ENCODE assay signal across 23 cellular contexts in the genomic region with DNA sequence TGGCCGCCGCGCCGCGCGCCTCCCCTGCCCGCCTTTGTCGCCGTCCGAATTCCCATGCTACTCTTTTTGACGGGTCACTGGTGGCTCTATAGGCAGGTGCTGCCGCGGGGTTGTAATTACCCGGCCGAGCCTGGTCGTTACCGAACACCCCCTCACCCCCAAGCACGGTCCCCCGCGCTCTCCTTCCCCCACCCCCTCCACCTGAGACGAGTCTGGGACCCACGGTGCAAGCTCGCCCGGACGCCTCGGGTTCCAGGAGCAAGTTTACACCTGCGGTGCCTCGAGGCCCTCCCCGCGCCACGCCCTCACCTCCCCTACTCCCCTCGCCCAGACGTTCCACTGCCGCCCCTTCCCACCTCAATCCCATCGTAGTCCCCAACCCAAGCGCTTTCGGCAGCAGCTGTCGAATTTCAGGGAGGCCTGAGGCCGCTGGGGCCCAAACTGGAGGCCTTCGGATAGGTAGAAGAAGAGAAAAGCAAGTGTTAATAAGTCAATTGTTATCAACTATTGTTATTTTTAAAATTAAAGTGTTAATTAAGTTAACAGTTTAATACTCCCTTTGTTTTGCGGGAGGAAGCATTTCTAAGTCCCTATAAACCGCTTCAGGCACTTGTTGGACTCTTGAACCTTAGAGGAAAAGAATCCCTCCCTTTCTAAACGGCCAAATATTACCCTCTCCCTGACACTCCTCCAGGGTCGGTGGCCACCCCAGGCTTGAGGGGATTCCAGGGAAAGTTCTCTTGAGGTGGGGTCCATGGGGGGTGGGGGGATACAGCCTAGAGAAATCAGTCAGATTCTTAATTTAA. TPM values are rescaled to one million over a fixed set of nuclear protein-coding genes. Genes with fewer than 3 reads are reported as not detected.
A peak's percentile ranks its signal among the peaks of the same experiment; 100 is the strongest.
DNase-seq lines count a peak whose midpoint lies in the region; ATAC-seq, FAIRE-seq and TF ChIP-seq lines count a peak whose summit lies in the region.
"Had no signal": no experiment of that assay in that cellular context is flagged by ENCODE, and none has a peak within 500 bp of the region (broad histone marks: within the 10 kb centered on the region; RNA-seq: fewer than 3 reads in every experiment).

No MANE protein-coding gene starts in this region.

- H3K4me2 ChIP-seq in HepG2 (ENCODE audit: low read depth, low read length): no peak overlapping the region

- no peak overlapping the region for H3K4me3 ChIP-seq in HepG2 (replicated peaks in 1 of 3; ENCODE audit: insufficient read depth in 1 of 3, low read depth in 2 of 3, low read length in 3 of 3)
- no peak overlapping the region for H3K4me3 ChIP-seq in right lobe of liver
- H3K4me3 ChIP-seq in dorsolateral prefrontal cortex: peak overlapping the region in 45 of 59 donors; percentile 5 to 71 (median 55)
- peak overlapping the region; percentile 38 for H3K4me3 ChIP-seq in suprapubic skin
- no peak overlapping the region for H3K4me3 ChIP-seq in upper lobe of right lung
- H3K4me3 ChIP-seq: HAP-1 had no signal

- no peak for TF ChIP-seq EP300 in HepG2 (IDR thresholded peaks at IDR 0.05; ENCODE audit: low read depth in 2 of 2, low read length in 2 of 2)
- TF ChIP-seq EP300 in HepG2 (CRISPR knock-in tag; IDR thresholded peaks at IDR 0.05; ENCODE audit: borderline replicate concordance): no peak
- TF ChIP-seq EP300 in suprapubic skin (IDR thresholded peaks at IDR 0.05): no peak

- H3K27me3 ChIP-seq in HepG2 (ENCODE audit: control insufficient read depth in 1 of 2, insufficient read depth in 2 of 2, low read length in 2 of 2) (peaks cover 2 to 54% of the 10 kb centered on the region in 2 experiments; a peak in 4 of 5 replicates), right lobe of liver (peaks cover 5 to 36% of the 10 kb centered on the region in 2 donors), dorsolateral prefrontal cortex (peaks cover 5 to 86% (median 53%) of the 10 kb centered on the region in 45 donors), suprapubic skin (peaks cover 99% of the 10 kb centered on the region), upper lobe of right lung (peaks cover 100% of the 10 kb centered on the region)

- no peaks in the 10 kb centered on the region for H3K79me2 ChIP-seq in HepG2 (ENCODE audit: insufficient read depth, low read length)

- TF ChIP-seq RAD21 in HepG2 (CRISPR knock-in tag; IDR thresholded peaks at IDR 0.05): no peak

- CTCF ChIA-PET in HepG2 (lab: Yijun Ruan, JAX; ENCODE audit: low intra/inter-chr PET ratio, low total read pairs): no interaction called here

- no peak for TF ChIP-seq CTCF in HepG2 (CRISPR knock-in tag; IDR thresholded peaks at IDR 0.05)
- TF ChIP-seq CTCF in right lobe of liver (IDR thresholded peaks at IDR 0.05): no peak
- TF ChIP-seq CTCF in dorsolateral prefrontal cortex (IDR thresholded peaks at IDR 0.05 in 54 of 56, conservative IDR thresholded peaks at IDR 0.05 in 2 of 56; ENCODE audit: low read depth in 1 of 56, partially characterized antibody in 56 of 56): no peak
- TF ChIP-seq CTCF in suprapubic skin (IDR thresholded peaks at IDR 0.05): no peak
- no peak for TF ChIP-seq CTCF in upper lobe of right lung (IDR thresholded peaks at IDR 0.05)

- no peak overlapping the region for H2AFZ ChIP-seq in HepG2 (ENCODE audit: low read length)

- no peak for ATAC-seq in HepG2
- no peak for ATAC-seq in right lobe of liver
- no peak for ATAC-seq in naive B cell (ENCODE audit: low read depth in 2 of 2)
- no peak for ATAC-seq in GM19467 (IDR thresholded peaks at IDR 0.05; ENCODE audit: unreplicated experiment)
- ATAC-seq in upper lobe of right lung: no peak
- ATAC-seq: Panc1 had no signal

- 81% methylated on average over 43 of the region's 44 CpGs for WGBS in HepG2 (ENCODE audit: low lambda C conversion rate)
- WGBS in right lobe of liver (ENCODE audit: insufficient coverage, low coverage, low lambda C conversion rate, missing lambda C conversion rate): 17% methylated on average over 13 of the region's 44 CpGs
- 13% methylated on average over 44 of the region's 44 CpGs for WGBS in suprapubic skin

- intact Hi-C loops in HepG2 (cut with micrococcal nuclease; ENCODE audit: unreplicated experiment): no loop called here
- intact Hi-C loops in right lobe of liver (cut with DNase I): no loop called here
- intact Hi-C loops in dorsolateral prefrontal cortex (cut with DNase I): loop anchor here in 1 of 2 donors (5.0 to 10.0 kb wide), 2 partner anchors 53 to 95 kb away; partner anchors contain the start of gene SNX3
- intact Hi-C loops in upper lobe of right lung (cut with DNase I): no loop called here

- no peak overlapping the region for H3K27ac ChIP-seq in HepG2 (ENCODE audit: extremely low read length, insufficient read depth, low read length)
- no peak overlapping the region for H3K27ac ChIP-seq in right lobe of liver
- H3K27ac ChIP-seq in dorsolateral prefrontal cortex: peak overlapping the region in 31 of 59 donors; percentile 0 to 81 (median 54)
- H3K27ac ChIP-seq in suprapubic skin: no peak overlapping the region
- no peak overlapping the region for H3K27ac ChIP-seq in upper lobe of right lung

- peaks cover 19% of the 10 kb centered on the region for H3K4me1 ChIP-seq in HepG2 (ENCODE audit: insufficient read depth, low read length)
- H3K4me1 ChIP-seq in right lobe of liver: peaks cover 0 to 22% (median 0%) of the 10 kb centered on the region in 4 donors
- H3K4me1 ChIP-seq in suprapubic skin: peaks cover 57% of the 10 kb centered on the region
- H3K4me1 ChIP-seq in upper lobe of right lung: peaks cover 51% of the 10 kb centered on the region
- H3K4me1 ChIP-seq: HAP-1 had no signal

- H3K4me1 Mint-ChIP-seq in naive B cell: peaks cover 40 to 67% (median 59%) of the 10 kb centered on the region in 3 donors

- H3K36me3 ChIP-seq in HepG2 (replicated peaks in 1 of 2; ENCODE audit: control insufficient read depth in 1 of 2, insufficient read depth in 2 of 2, low read length in 2 of 2) (no peaks in the 10 kb centered on the region), right lobe of liver (no peaks in the 10 kb centered on the region), suprapubic skin (no peaks in the 10 kb centered on the region), upper lobe of right lung (no peaks in the 10 kb centered on the region)
- H3K36me3 ChIP-seq: HAP-1 had no signal

- no peak for TF ChIP-seq POLR2A in HepG2 (IDR thresholded peaks at IDR 0.05; ENCODE audit: insufficient read depth in 1 of 2, low read depth in 2 of 2, low read length in 2 of 2)
- no peak for TF ChIP-seq POLR2A in right lobe of liver (IDR thresholded peaks at IDR 0.05)
- TF ChIP-seq POLR2A in suprapubic skin (IDR thresholded peaks at IDR 0.05): no peak

- H3K9ac ChIP-seq in HepG2 (ENCODE audit: insufficient read depth, low read depth, low read length): no peak overlapping the region

- H3K9me3 ChIP-seq in HepG2 (ENCODE audit: low read length) (no peaks in the 10 kb centered on the region), right lobe of liver (no peaks in the 10 kb centered on the region), suprapubic skin (no peaks in the 10 kb centered on the region), upper lobe of right lung (no peaks in the 10 kb centered on the region)

- no peak for FAIRE-seq in HepG2 (lab: Jason Lieb, UNC)
- FAIRE-seq: urothelium cell line had no signal

- peaks cover 0 to 9% of the 10 kb centered on the region in 2 donors for H3K36me3 Mint-ChIP-seq in naive B cell
- H3K36me3 Mint-ChIP-seq: activated naive CD4-positive, alpha-beta T cell treated with anti-CD3 and anti-CD28 coated beads, Interleukin-2, amount 50 U/mL, for 24 hours had no signal

- peaks cover 0 to 10% (median 8%) of the 10 kb centered on the region in 7 donors for H3K9me3 Mint-ChIP-seq in naive B cell
- H3K9me3 Mint-ChIP-seq: activated CD4-positive, alpha-beta T cell treated with anti-CD3 and anti-CD28 coated beads, Interleukin-2, amount 10 ng/mL, durations not matched to agents 7 days and 5 days; activated naive CD4-positive, alpha-beta T cell treated with anti-CD3 and anti-CD28 coated beads, Interleukin-2, amount 50 U/mL, for 24 hours; CD4-positive, alpha-beta T cell had no signal

- DNase-seq in HepG2 (ENCODE audit: low spot score) (no peak), right lobe of liver (no peak), dorsolateral prefrontal cortex (no peak), naive B cell (no peak), suprapubic skin (ENCODE audit: low spot score in 2 of 2) (no peak), upper lobe of right lung (no peak), dermis blood vessel endothelial cell (no peak)
- DNase-seq: ACHN; activated CD4-positive, alpha-beta T cell treated with anti-CD3 and anti-CD28 coated beads, Interleukin-2, amount 10 ng/mL, durations not matched to agents 7 days and 5 days; CD4-positive, alpha-beta T cell; effector CD4-positive, alpha-beta T cell; Karpas-422; kidney glomerular epithelial cell; NCI-H1105; stimulated activated CD4-positive, alpha-beta T cell treated with anti-CD3 and anti-CD28 coated beads, Interleukin-12 subunit alpha, Interleukin-12 subunit beta, amount 100 ng/mL, for 4 hours; stimulated activated naive CD4-positive, alpha-beta T cell treated with Interleukin-2 at 50 U/mL for 16 hours had no signal

- no peaks in the 10 kb centered on the region for H4K20me1 ChIP-seq in HepG2 (ENCODE audit: insufficient read depth, low read length)

- no TSS peak for BruUV-seq in HepG2 (replicated peaks; lab: Mats Ljungman, UMichigan)

- peak overlapping the region in 6 of 8 donors; percentile 47 to 88 (median 78) for H3K4me3 Mint-ChIP-seq in naive B cell
- H3K4me3 Mint-ChIP-seq: activated CD4-positive, alpha-beta T cell treated with anti-CD3 and anti-CD28 coated beads, Interleukin-2, amount 10 ng/mL, durations not matched to agents 7 days and 5 days had no signal

- POLR2A ChIA-PET in HepG2 (lab: Yijun Ruan, JAX): no interaction called here

- H3K27ac Mint-ChIP-seq in naive B cell: peak overlapping the region in 2 of 6 donors; percentile 76 to 85
- H3K27ac Mint-ChIP-seq: activated naive CD4-positive, alpha-beta T cell treated with anti-CD3 and anti-CD28 coated beads, Interleukin-2, amount 50 U/mL, for 24 hours; CD4-positive, alpha-beta T cell had no signal

- in situ Hi-C loops in HepG2 (cut with HindIII; ENCODE audit: extremely low pct_ligation_motif_present, low pct_unique_long_range_greater_than_20kb): no loop called here

- H3K27me3 Mint-ChIP-seq in naive B cell: peaks cover 67 to 93% (median 84%) of the 10 kb centered on the region in 3 donors

RNA-seq across cellular contexts. Expression of gene NR2E1, which starts 4.2 kb away (rescaled TPM):
- total RNA-seq in HepG2 (2016; rRNA removed; fragmentation: Illumina TruSeq; extraction: Trizol): not detected in 2 replicates
- total RNA-seq in HepG2 (2016; cell fraction: cytosol; rRNA removed; fragmentation: Illumina TruSeq; extraction: Trizol; ENCODE audit: low read depth): not detected in 2 replicates
- total RNA-seq in HepG2 (2016; cell fraction: insoluble cytoplasmic fraction; rRNA removed; fragmentation: Illumina TruSeq; extraction: Trizol): not detected in 2 replicates
- total RNA-seq in HepG2 (2016; cell fraction: membrane; rRNA removed; fragmentation: Illumina TruSeq; extraction: Trizol): not detected in 2 replicates
- not detected in 2 replicates for total RNA-seq in HepG2 (2016; cell fraction: nucleus; rRNA removed; fragmentation: Illumina TruSeq; extraction: Trizol)
- polyA plus RNA-seq in HepG2 (2011; rRNA removed): not detected in 2 replicates
- not detected in 2 replicates for polyA plus RNA-seq in HepG2 (2011; cell fraction: cytosol; rRNA removed)
- not detected in 2 replicates for polyA plus RNA-seq in HepG2 (2011; cell fraction: nucleus; rRNA removed)
- polyA plus RNA-seq in HepG2 (2012): not detected in 2 replicates
- polyA plus RNA-seq in HepG2 (2016; cell fraction: cytosol; fragmentation: Illumina TruSeq; extraction: Trizol; ENCODE audit: low read depth): not detected in 2 replicates
- polyA plus RNA-seq in HepG2 (2016; cell fraction: insoluble cytoplasmic fraction; fragmentation: Illumina TruSeq; extraction: Trizol; ENCODE audit: low read depth): not detected in 2 replicates
- polyA plus RNA-seq in HepG2 (2016; cell fraction: membrane; fragmentation: Illumina TruSeq; extraction: Trizol; ENCODE audit: low read depth): not detected in 2 replicates
- not detected in 2 replicates for polyA plus RNA-seq in HepG2 (2016; cell fraction: nucleus; fragmentation: Illumina TruSeq; extraction: Trizol; ENCODE audit: insufficient read depth, low read depth)
- not detected in 2 replicates for polyA minus RNA-seq in HepG2 (2011; rRNA and poly(A)+ RNA removed; ENCODE audit: low replicate concordance)
- not detected in 2 replicates for polyA minus RNA-seq in HepG2 (2011; cell fraction: cytosol; rRNA and poly(A)+ RNA removed)
- polyA minus RNA-seq in HepG2 (2011; cell fraction: nucleus; rRNA and poly(A)+ RNA removed): not detected in 2 replicates
- total RNA-seq in right lobe of liver: not detected
- 10 to 100 TPM in 109 of 120 experiments, 1 to 10 TPM in 11; 5.0 to 64.6 (median 15.3) TPM for total RNA-seq in dorsolateral prefrontal cortex
- polyA plus RNA-seq in naive B cell (ENCODE audit: low read depth in 6 of 6): not detected
- total RNA-seq in suprapubic skin: under 1 TPM in 1 of 4 donors, not detected in 3; 0.38 TPM
- not detected for total RNA-seq in upper lobe of right lung
- not detected in 2 replicates for total RNA-seq in dermis blood vessel endothelial cell
- total RNA-seq: activated CD4-positive, alpha-beta T cell treated with anti-CD3 and anti-CD28 coated beads, Interleukin-2, amount 10 ng/mL, durations not matched to agents 7 days and 5 days; CD4-positive, alpha-beta T cell; mucosa of gallbladder; posterior vena cava had no signal

Comparison
In these comparisons a context has a peak if more than half of its experiments do, and no peak if none do; other contexts are left out.
1. H3K27ac ChIP-seq: peak in dorsolateral prefrontal cortex (31 of 59); none in HepG2 (single experiment), right lobe of liver (0 of 3), suprapubic skin (single experiment) and upper lobe of right lung (single experiment).
2. H3K4me3 ChIP-seq: peak in dorsolateral prefrontal cortex (45 of 59) and suprapubic skin (single experiment); none in HepG2 (0 of 3), right lobe of liver (0 of 3) and upper lobe of right lung (single experiment).